ENCODE assay signal across 3 cellular contexts in the genomic region with DNA sequence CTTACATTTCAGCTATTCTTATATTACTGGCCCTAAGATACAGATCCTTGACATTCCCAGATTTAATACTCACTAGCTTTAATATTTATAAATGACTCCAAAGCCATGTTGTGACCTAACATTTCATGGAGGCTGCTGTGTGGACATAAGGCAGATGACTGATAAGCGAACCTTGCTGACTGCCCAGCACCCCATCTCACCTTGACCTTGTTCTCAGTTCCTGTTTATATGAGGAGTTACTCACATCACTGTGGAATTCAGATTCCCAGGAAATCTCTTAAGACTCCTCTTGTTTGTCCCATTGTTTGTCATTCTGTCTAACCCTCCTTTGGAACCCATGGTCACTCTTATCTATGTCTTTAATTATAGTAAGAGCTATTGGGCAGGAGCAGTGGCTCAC.
TF ChIP-seq lines count a peak whose summit lies in the region.

No MANE protein-coding gene starts in this region.

TF ChIP-seq in HCT116, 20 proteins besides CTCF, POLR2A, EP300 and RAD21 (continues in another document):
- TF ChIP-seq ELF1 (IDR thresholded peaks at IDR 0.05; ENCODE audit: borderline replicate concordance, low read depth) (no peak), MAX (IDR thresholded peaks at IDR 0.05) (no peak), SRF (IDR thresholded peaks at IDR 0.05; ENCODE audit: low read depth) (no peak), JUND (IDR thresholded peaks at IDR 0.05) (no peak), ZNF274 (IDR thresholded peaks at IDR 0.05; ENCODE audit: low read depth, low read length) (no peak), SIN3A (IDR thresholded peaks at IDR 0.05; ENCODE audit: low read depth) (no peak), ZFX (IDR thresholded peaks at IDR 0.05) (no peak), TCF7L2 (IDR thresholded peaks at IDR 0.05; ENCODE audit: borderline replicate concordance, extremely low read depth, insufficient read depth, insufficient read length) (no peak), EZH2phosphoT487 (IDR thresholded peaks at IDR 0.05; ENCODE audit: borderline replicate concordance) (no peak), SP1 (IDR thresholded peaks at IDR 0.05; ENCODE audit: low read depth) (no peak), YY1 (IDR thresholded peaks at IDR 0.05; ENCODE audit: extremely low read depth, insufficient replicate concordance, low read depth, low read length) (no peak), EGR1 (IDR thresholded peaks at IDR 0.05; ENCODE audit: low read depth) (no peak), EZH2 (IDR thresholded peaks at IDR 0.05) (no peak), POLR2AphosphoS5 (IDR thresholded peaks at IDR 0.05; ENCODE audit: low read depth, low read length) (no peak), FOSL1 (IDR thresholded peaks at IDR 0.05; ENCODE audit: low read depth) (no peak)
- TF ChIP-seq, protein P1, sequence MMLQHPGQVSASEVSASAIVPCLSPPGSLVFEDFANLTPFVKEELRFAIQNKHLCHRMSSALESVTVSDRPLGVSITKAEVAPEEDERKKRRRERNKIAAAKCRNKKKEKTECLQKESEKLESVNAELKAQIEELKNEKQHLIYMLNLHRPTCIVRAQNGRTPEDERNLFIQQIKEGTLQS (IDR thresholded peaks at IDR 0.05): no peak
- TF ChIP-seq, protein P2, sequence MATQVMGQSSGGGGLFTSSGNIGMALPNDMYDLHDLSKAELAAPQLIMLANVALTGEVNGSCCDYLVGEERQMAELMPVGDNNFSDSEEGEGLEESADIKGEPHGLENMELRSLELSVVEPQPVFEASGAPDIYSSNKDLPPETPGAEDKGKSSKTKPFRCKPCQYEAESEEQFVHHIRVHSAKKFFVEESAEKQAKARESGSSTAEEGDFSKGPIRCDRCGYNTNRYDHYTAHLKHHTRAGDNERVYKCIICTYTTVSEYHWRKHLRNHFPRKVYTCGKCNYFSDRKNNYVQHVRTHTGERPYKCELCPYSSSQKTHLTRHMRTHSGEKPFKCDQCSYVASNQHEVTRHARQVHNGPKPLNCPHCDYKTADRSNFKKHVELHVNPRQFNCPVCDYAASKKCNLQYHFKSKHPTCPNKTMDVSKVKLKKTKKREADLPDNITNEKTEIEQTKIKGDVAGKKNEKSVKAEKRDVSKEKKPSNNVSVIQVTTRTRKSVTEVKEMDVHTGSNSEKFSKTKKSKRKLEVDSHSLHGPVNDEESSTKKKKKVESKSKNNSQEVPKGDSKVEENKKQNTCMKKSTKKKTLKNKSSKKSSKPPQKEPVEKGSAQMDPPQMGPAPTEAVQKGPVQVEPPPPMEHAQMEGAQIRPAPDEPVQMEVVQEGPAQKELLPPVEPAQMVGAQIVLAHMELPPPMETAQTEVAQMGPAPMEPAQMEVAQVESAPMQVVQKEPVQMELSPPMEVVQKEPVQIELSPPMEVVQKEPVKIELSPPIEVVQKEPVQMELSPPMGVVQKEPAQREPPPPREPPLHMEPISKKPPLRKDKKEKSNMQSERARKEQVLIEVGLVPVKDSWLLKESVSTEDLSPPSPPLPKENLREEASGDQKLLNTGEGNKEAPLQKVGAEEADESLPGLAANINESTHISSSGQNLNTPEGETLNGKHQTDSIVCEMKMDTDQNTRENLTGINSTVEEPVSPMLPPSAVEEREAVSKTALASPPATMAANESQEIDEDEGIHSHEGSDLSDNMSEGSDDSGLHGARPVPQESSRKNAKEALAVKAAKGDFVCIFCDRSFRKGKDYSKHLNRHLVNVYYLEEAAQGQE (IDR thresholded peaks at IDR 0.05; ENCODE audit: low read depth): no peak

TF ChIP-seq in GM12878, 131 proteins besides CTCF, POLR2A, EP300 and RAD21:
- TF ChIP-seq SPI1 (IDR thresholded peaks at IDR 0.05; ENCODE audit: borderline replicate concordance, insufficient read depth, low read depth, low read length): peak; percentile 15; the same call in 1 of the 2 replicates
- TF ChIP-seq, protein P3, sequence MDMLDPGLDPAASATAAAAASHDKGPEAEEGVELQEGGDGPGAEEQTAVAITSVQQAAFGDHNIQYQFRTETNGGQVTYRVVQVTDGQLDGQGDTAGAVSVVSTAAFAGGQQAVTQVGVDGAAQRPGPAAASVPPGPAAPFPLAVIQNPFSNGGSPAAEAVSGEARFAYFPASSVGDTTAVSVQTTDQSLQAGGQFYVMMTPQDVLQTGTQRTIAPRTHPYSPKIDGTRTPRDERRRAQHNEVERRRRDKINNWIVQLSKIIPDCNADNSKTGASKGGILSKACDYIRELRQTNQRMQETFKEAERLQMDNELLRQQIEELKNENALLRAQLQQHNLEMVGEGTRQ (IDR thresholded peaks at IDR 0.05; ENCODE audit: borderline replicate concordance, low read depth, low read length): no peak

TF ChIP-seq in liver, 16 proteins besides CTCF, POLR2A, EP300 and RAD21:
- TF ChIP-seq, protein P2 (IDR thresholded peaks at IDR 0.05): no peak
- peak; percentile 12 for TF ChIP-seq ZBTB33 (IDR thresholded peaks at IDR 0.05)
- no peak for TF ChIP-seq SP1 (IDR thresholded peaks at IDR 0.05)
- TF ChIP-seq FOXA2 (IDR thresholded peaks at IDR 0.05): no peak
- TF ChIP-seq YY1 (IDR thresholded peaks at IDR 0.05): peak; percentile 42
- TF ChIP-seq HNF4G (IDR thresholded peaks at IDR 0.05): no peak
- peak; percentile 45 to 49 for TF ChIP-seq RXRA (IDR thresholded peaks at IDR 0.05)
